ENCODE assay signal across 18 cellular contexts in the genomic region with DNA sequence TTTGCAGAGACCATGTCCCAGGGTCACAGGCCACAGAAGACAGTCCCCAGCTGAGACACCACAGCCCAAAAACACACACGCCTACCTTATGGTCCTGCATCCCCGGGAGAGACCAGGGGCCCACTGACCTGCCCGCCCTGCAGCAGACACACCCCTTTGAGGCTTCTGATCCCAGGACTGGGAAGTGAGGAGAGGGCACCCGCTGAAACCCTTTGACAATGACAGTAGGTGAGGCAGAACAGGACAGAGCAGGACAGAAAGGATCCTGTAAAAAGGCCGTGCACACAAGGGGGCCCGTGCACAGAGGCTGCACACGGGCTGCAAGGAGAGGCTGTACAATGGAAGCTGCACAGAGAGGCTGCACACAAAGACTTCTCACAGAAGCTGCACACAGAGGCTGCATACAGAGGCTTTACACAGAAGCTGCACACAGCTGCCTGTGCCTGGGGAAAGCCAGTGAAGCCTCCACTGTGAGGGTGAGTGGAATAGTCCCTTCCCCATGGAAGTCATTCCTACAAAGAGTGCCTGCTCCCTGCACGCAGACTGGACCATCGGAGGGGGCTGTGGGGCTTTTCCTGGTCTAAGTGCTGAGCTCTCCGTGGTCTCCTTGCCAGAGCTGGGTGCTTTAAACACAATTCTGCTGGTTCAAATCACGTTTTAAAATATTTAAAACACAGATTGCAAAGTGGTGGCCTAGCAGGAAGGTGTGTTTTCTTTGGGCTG. TPM values are rescaled to one million over a fixed set of nuclear protein-coding genes. Genes with fewer than 3 reads are reported as not detected.
A peak's percentile ranks its signal among the peaks of the same experiment; 100 is the strongest.
DNase-seq lines count a peak whose midpoint lies in the region; ATAC-seq and TF ChIP-seq lines count a peak whose summit lies in the region.
"Had no signal": no experiment of that assay in that cellular context is flagged by ENCODE, and none has a peak within 500 bp of the region (broad histone marks: within the 10 kb centered on the region; RNA-seq: fewer than 3 reads in every experiment).

No MANE protein-coding gene starts in this region.

- H3K4me1 Mint-ChIP-seq in GM23338 (no peaks in the 10 kb centered on the region), osteocyte (ENCODE audit: unreplicated experiment) (no peaks in the 10 kb centered on the region), neural progenitor cell (no peaks in the 10 kb centered on the region)
- no peaks in the 10 kb centered on the region for H3K4me1 Mint-ChIP-seq in activated CD8-positive, alpha-beta memory T cell treated with anti-CD3 and anti-CD28 coated beads, Interleukin-2, amount 10 ng/mL, durations not matched to agents 7 days and 5 days

- peak; percentile 32; the same call in 2 of the 3 replicates for ATAC-seq in GM23338
- ATAC-seq in activated CD8-positive, alpha-beta memory T cell treated with anti-CD3 and anti-CD28 coated beads, Interleukin-2, amount 10 ng/mL, durations not matched to agents 7 days and 5 days = no peak

- H3K27me3 ChIP-seq in GM23338 (ENCODE audit: insufficient read depth) = no peaks in the 10 kb centered on the region
- no peaks in the 10 kb centered on the region for H3K27me3 ChIP-seq in neural progenitor cell

- no peaks in the 10 kb centered on the region for H3F3A ChIP-seq in GM23338 (replicated peaks; ENCODE audit: low read depth)
- no peaks in the 10 kb centered on the region for H3F3A ChIP-seq in neural progenitor cell (ENCODE audit: low read depth)

- H3K4me2 ChIP-seq in GM23338 = no peak overlapping the region
- no peak overlapping the region for H3K4me2 ChIP-seq in neural progenitor cell

- no peak overlapping the region for H3K27ac ChIP-seq in GM23338 (ENCODE audit: low read depth)
- H3K27ac ChIP-seq in neural progenitor cell = no peak overlapping the region

- H2AFZ ChIP-seq in GM23338 = no peak overlapping the region
- H2AFZ ChIP-seq in neural progenitor cell (replicated peaks) = no peak overlapping the region

- H3K79me2 ChIP-seq in GM23338 (replicated peaks; ENCODE audit: insufficient read depth) (no peaks in the 10 kb centered on the region), neural progenitor cell (ENCODE audit: low read depth) (no peaks in the 10 kb centered on the region)

- peaks cover 11% of the 10 kb centered on the region for H3K27me3 Mint-ChIP-seq in GM23338 (ENCODE audit: insufficient read depth, low read depth, poor library complexity)
- H3K27me3 Mint-ChIP-seq in activated CD8-positive, alpha-beta memory T cell treated with anti-CD3 and anti-CD28 coated beads, Interleukin-2, amount 10 ng/mL, durations not matched to agents 7 days and 5 days = peaks cover 1% of the 10 kb centered on the region
- H3K27me3 Mint-ChIP-seq in osteocyte (ENCODE audit: unreplicated experiment) = peaks cover 5% of the 10 kb centered on the region
- H3K27me3 Mint-ChIP-seq in neural progenitor cell (ENCODE audit: insufficient read depth, low read depth) = peaks cover 7% of the 10 kb centered on the region

- H3K4me3 ChIP-seq in GM23338 = no peak overlapping the region
- H3K4me3 ChIP-seq in neural progenitor cell = no peak overlapping the region

- in situ Hi-C loops in KBM-7 (cut with MboI; ENCODE audit: low pct_unique_long_range_greater_than_20kb, low sequenced_read_pairs) = no loop called here

- H3K9ac ChIP-seq in neural progenitor cell = no peak overlapping the region

- H4K20me1 ChIP-seq in GM23338 (replicated peaks; ENCODE audit: insufficient read depth) = no peaks in the 10 kb centered on the region
- no peaks in the 10 kb centered on the region for H4K20me1 ChIP-seq in neural progenitor cell (ENCODE audit: low read depth)

- H3K36me3 ChIP-seq in GM23338 (ENCODE audit: insufficient read depth) = no peaks in the 10 kb centered on the region
- H3K36me3 ChIP-seq in neural progenitor cell = no peaks in the 10 kb centered on the region
- H3K36me3 ChIP-seq: BE2C had no signal

- H3K36me3 Mint-ChIP-seq in GM23338 (ENCODE audit: low read depth) (no peaks in the 10 kb centered on the region), osteocyte (ENCODE audit: unreplicated experiment) (no peaks in the 10 kb centered on the region), neural progenitor cell (no peaks in the 10 kb centered on the region)
- no peaks in the 10 kb centered on the region for H3K36me3 Mint-ChIP-seq in activated CD8-positive, alpha-beta memory T cell treated with anti-CD3 and anti-CD28 coated beads, Interleukin-2, amount 10 ng/mL, durations not matched to agents 7 days and 5 days

- H3K9me3 Mint-ChIP-seq in GM23338 (peaks cover 2% of the 10 kb centered on the region), osteocyte (ENCODE audit: unreplicated experiment) (no peaks in the 10 kb centered on the region), neural progenitor cell (no peaks in the 10 kb centered on the region)
- no peaks in the 10 kb centered on the region for H3K9me3 Mint-ChIP-seq in activated CD8-positive, alpha-beta memory T cell treated with anti-CD3 and anti-CD28 coated beads, Interleukin-2, amount 10 ng/mL, durations not matched to agents 7 days and 5 days (ENCODE audit: low read depth)

- no peaks in the 10 kb centered on the region for H3K9me3 ChIP-seq in neural progenitor cell (ENCODE audit: low read depth)
- H3K9me3 ChIP-seq: BE2C had no signal

- TF ChIP-seq CTCF in GM23338 (conservative IDR thresholded peaks at IDR 0.05; ENCODE audit: low read depth in 2 of 2) = peak in 1 of 2 experiments; percentile 38; a peak in 2 of 4 replicates
- TF ChIP-seq CTCF in osteocyte (IDR thresholded peaks at IDR 0.05) = no peak
- TF ChIP-seq CTCF in neural progenitor cell (IDR thresholded peaks at IDR 0.05) = no peak

- no peaks in the 10 kb centered on the region for H3K9me2 ChIP-seq in GM23338 (ENCODE audit: insufficient read depth)

- H3K4me3 Mint-ChIP-seq in GM23338 (no peak overlapping the region), osteocyte (ENCODE audit: unreplicated experiment) (no peak overlapping the region), neural progenitor cell (no peak overlapping the region)
- H3K4me3 Mint-ChIP-seq in activated CD8-positive, alpha-beta memory T cell treated with anti-CD3 and anti-CD28 coated beads, Interleukin-2, amount 10 ng/mL, durations not matched to agents 7 days and 5 days = no peak overlapping the region

- CTCF ChIA-PET in activated CD8-positive, alpha-beta memory T cell treated with anti-CD3 and anti-CD28 coated beads, Interleukin-2, amount 10 ng/mL, durations not matched to agents 7 days and 5 days (lab: Charles Lee) = no interaction called here

- H3K4me1 ChIP-seq in GM23338 (ENCODE audit: insufficient read depth) (no peaks in the 10 kb centered on the region), neural progenitor cell (no peaks in the 10 kb centered on the region)
- H3K4me1 ChIP-seq: BE2C had no signal

- no peak overlapping the region for H3K27ac Mint-ChIP-seq in GM23338
- H3K27ac Mint-ChIP-seq in activated CD8-positive, alpha-beta memory T cell treated with anti-CD3 and anti-CD28 coated beads, Interleukin-2, amount 10 ng/mL, durations not matched to agents 7 days and 5 days = no peak overlapping the region
- H3K27ac Mint-ChIP-seq in osteocyte (ENCODE audit: unreplicated experiment) = no peak overlapping the region
- no peak overlapping the region for H3K27ac Mint-ChIP-seq in neural progenitor cell

- no peak for DNase-seq in GM23338 (ENCODE audit: low spot score)
- peak; percentile 39 for DNase-seq in activated CD8-positive, alpha-beta memory T cell treated with anti-CD3 and anti-CD28 coated beads, Interleukin-2, amount 10 ng/mL, durations not matched to agents 7 days and 5 days
- DNase-seq in islet precursor cell = peak; percentile 49
- peak; percentile 60 for DNase-seq in osteocyte (ENCODE audit: extremely low spot score, unreplicated experiment)
- DNase-seq in KBM-7 = no peak
- DNase-seq in KG1 (lab: John Stamatoyannopoulos, UW) = no peak
- DNase-seq in neural progenitor cell (ENCODE audit: low spot score) = no peak
- DNase-seq in 8988T = no peak
- DNase-seq: BE2C, DMS53, GDM1, MM.1S, NCI-H1048, NCI-H1417 treated with DMSO at 0.1 percent for 48 hours, NCI-H187, NCI-H446 treated with DMSO at 0.1 percent for 48 hours, NCI-H526 treated with DMSO at 0.1 percent for 48 hours, Right ventricle myocardium superior had no signal

TF ChIP-seq in GM23338, 12 proteins besides CTCF, POLR2A, EP300 and RAD21:
- TF ChIP-seq EZH2phosphoT487 (IDR thresholded peaks at IDR 0.05; ENCODE audit: unreplicated experiment) = no peak
- no peak for TF ChIP-seq ZNF114 (CRISPR knock-in tag; IDR thresholded peaks at IDR 0.05)
- TF ChIP-seq NANOG (IDR thresholded peaks at IDR 0.05; ENCODE audit: borderline replicate concordance) = no peak
- no peak for TF ChIP-seq POLR2AphosphoS5 (IDR thresholded peaks at IDR 0.05; ENCODE audit: low read depth)
- TF ChIP-seq, protein P1, sequence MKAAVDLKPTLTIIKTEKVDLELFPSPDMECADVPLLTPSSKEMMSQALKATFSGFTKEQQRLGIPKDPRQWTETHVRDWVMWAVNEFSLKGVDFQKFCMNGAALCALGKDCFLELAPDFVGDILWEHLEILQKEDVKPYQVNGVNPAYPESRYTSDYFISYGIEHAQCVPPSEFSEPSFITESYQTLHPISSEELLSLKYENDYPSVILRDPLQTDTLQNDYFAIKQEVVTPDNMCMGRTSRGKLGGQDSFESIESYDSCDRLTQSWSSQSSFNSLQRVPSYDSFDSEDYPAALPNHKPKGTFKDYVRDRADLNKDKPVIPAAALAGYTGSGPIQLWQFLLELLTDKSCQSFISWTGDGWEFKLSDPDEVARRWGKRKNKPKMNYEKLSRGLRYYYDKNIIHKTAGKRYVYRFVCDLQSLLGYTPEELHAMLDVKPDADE (IDR thresholded peaks at IDR 0.05) = no peak
- TF ChIP-seq CREB1 (CRISPR knock-in tag; IDR thresholded peaks at IDR 0.05; ENCODE audit: low read depth) = no peak
TF ChIP-seq in GM23338: peak in this region for 0.

RNA-seq across cellular contexts. Expression of gene SFSWAP, which starts 16.6 kb away (rescaled TPM):
- 36.2 and 41.0 TPM in 2 replicates for total RNA-seq in GM23338 (2014; rRNA removed; shearing (Covaris generic))
- 49.0 and 49.8 TPM in 2 replicates for polyA plus RNA-seq in GM23338 (2016; fragmentation: Nextera tagmentation; extraction: Ambion mirVana)
- total RNA-seq in activated CD8-positive, alpha-beta memory T cell treated with anti-CD3 and anti-CD28 coated beads, Interleukin-2, amount 10 ng/mL, durations not matched to agents 7 days and 5 days = 10 to 100 TPM; 54.9 to 55.9 TPM
- 48.0 and 51.3 TPM in 2 replicates for total RNA-seq in osteocyte
- 37.0 and 42.3 TPM in 2 replicates for total RNA-seq in neural progenitor cell (ENCODE audit: low replicate concordance)

Comparison
In these comparisons a context has a peak if more than half of its experiments do, and no peak if none do; other contexts are left out.
1. DNase-seq: peak in activated CD8-positive, alpha-beta memory T cell treated with anti-CD3 and anti-CD28 coated beads, Interleukin-2, amount 10 ng/mL, durations not matched to agents 7 days and 5 days (single experiment), islet precursor cell (single experiment) and osteocyte (single experiment); none in GM23338 (single experiment), KBM-7 (single experiment), KG1 (single experiment), neural progenitor cell (single experiment) and 8988T (single experiment).